Comparison of ENCODE assay signal across 8 cellular contexts in genomic region chr17:58514795-58515157, GRCh38. TPM values are rescaled to one million over a fixed set of nuclear protein-coding genes. Genes with fewer than 3 reads are reported as not detected.
DNase-seq lines count a peak whose midpoint lies in the region; ATAC-seq, FAIRE-seq and TF ChIP-seq lines count a peak whose summit lies in the region.

No MANE protein-coding gene starts in this region.

- no peak overlapping the region for H3K4me3 ChIP-seq in body of pancreas
- H3K4me3 ChIP-seq in tibial nerve: peak overlapping the region; percentile 63 to 83 (median 69)

- no peak for ATAC-seq in activated T-cell treated with anti-CD3 and anti-CD28 coated beads, Interleukin-2, amount 50 U/mL, for 4 hours
- ATAC-seq in body of pancreas (no peak), HG02981 (IDR thresholded peaks at IDR 0.05; ENCODE audit: unreplicated experiment) (no peak)

- H3K4me1 ChIP-seq in body of pancreas: peaks cover 33% of the 10 kb centered on the region
- peaks cover 0 to 59% (median 30%) of the 10 kb centered on the region in 4 donors for H3K4me1 ChIP-seq in tibial nerve

- no peaks in the 10 kb centered on the region for H3K9me3 Mint-ChIP-seq in activated T-cell treated with anti-CD3 and anti-CD28 coated beads, Interleukin-2, amount 50 U/mL, for 4 hours

- H3K4me3 Mint-ChIP-seq in activated T-cell treated with anti-CD3 and anti-CD28 coated beads, Interleukin-2, amount 50 U/mL, for 4 hours: peak overlapping the region; percentile 78

- WGBS in body of pancreas, 2 donors: 29 to 40% methylated on average over 11 of the region's 11 CpGs
- WGBS in tibial nerve, 2 donors: 19 to 22% methylated on average over 11 of the region's 11 CpGs

- peaks cover 0 to 11% of the 10 kb centered on the region in 2 donors for H3K36me3 ChIP-seq in body of pancreas (replicated peaks in 1 of 2; ENCODE audit: insufficient read depth in 1 of 2, low read depth in 2 of 2)
- H3K36me3 ChIP-seq in tibial nerve: peaks cover 0 to 32% (median 10%) of the 10 kb centered on the region in 3 donors

- peaks cover 19% of the 10 kb centered on the region for H3K36me3 Mint-ChIP-seq in activated T-cell treated with anti-CD3 and anti-CD28 coated beads, Interleukin-2, amount 50 U/mL, for 4 hours (ENCODE audit: insufficient read depth)

- H3K27ac ChIP-seq in body of pancreas: peak overlapping the region; percentile 43 to 75 (median 60)
- H3K27ac ChIP-seq in tibial nerve: peak overlapping the region; percentile 66 to 99 (median 80)

- TF ChIP-seq CTCF in body of pancreas (IDR thresholded peaks at IDR 0.05) (no peak), tibial nerve (IDR thresholded peaks at IDR 0.05) (no peak)

- H3K27me3 Mint-ChIP-seq in activated T-cell treated with anti-CD3 and anti-CD28 coated beads, Interleukin-2, amount 50 U/mL, for 4 hours (ENCODE audit: low read depth): no peaks in the 10 kb centered on the region

- DNase-seq in activated T-cell treated with anti-CD3 and anti-CD28 coated beads, Interleukin-2, amount 50 U/mL, for 4 hours: no peak
- no peak for DNase-seq in activated T-cell treated with anti-CD3 and anti-CD28 coated beads, Interleukin-2, amount 50 U/mL, for 1 hour
- DNase-seq in body of pancreas (no peak), medulla oblongata (ENCODE audit: extremely low spot score) (peak; percentile 16), tibial nerve (ENCODE audit: low spot score in 2 of 2) (no peak), RCC 7860 (ENCODE audit: low spot score) (no peak), NCI-H1417 (lab: John Stamatoyannopoulos, UW) (no peak)

- TF ChIP-seq EP300 in tibial nerve (IDR thresholded peaks at IDR 0.05): no peak

- H3K9me3 ChIP-seq in body of pancreas: no peaks in the 10 kb centered on the region
- H3K9me3 ChIP-seq in tibial nerve: no peaks in the 10 kb centered on the region

- no peak for FAIRE-seq in RCC 7860 (lab: Jason Lieb, UNC)

- no peak for TF ChIP-seq POLR2A in body of pancreas (IDR thresholded peaks at IDR 0.05)
- TF ChIP-seq POLR2A in tibial nerve (IDR thresholded peaks at IDR 0.05): no peak

- intact Hi-C loops in body of pancreas (cut with DNase I): no loop called here

- H3K27me3 ChIP-seq in body of pancreas: no peaks in the 10 kb centered on the region
- H3K27me3 ChIP-seq in tibial nerve: no peaks in the 10 kb centered on the region

- H3K4me1 Mint-ChIP-seq in activated T-cell treated with anti-CD3 and anti-CD28 coated beads, Interleukin-2, amount 50 U/mL, for 4 hours (ENCODE audit: low read depth): peaks cover 43% of the 10 kb centered on the region

RNA-seq across cellular contexts. Expression of gene MTMR4, which starts 0.3 kb away (rescaled TPM):
- 10 to 100 TPM; 79.4 to 92.8 (median 81.8) TPM for total RNA-seq in activated T-cell treated with anti-CD3 and anti-CD28 coated beads, Interleukin-2, amount 50 U/mL, for 4 hours
- 10 to 100 TPM; 21.3 to 39.6 TPM for total RNA-seq in body of pancreas
- 10 to 100 TPM; 35.4 to 73.7 (median 39.1) TPM for total RNA-seq in tibial nerve

RNA-seq across cellular contexts. Expression of gene HSF5, which starts 26.6 kb away (rescaled TPM):
- 1 to 10 TPM; 4.4 to 5.1 (median 5.0) TPM for total RNA-seq in activated T-cell treated with anti-CD3 and anti-CD28 coated beads, Interleukin-2, amount 50 U/mL, for 4 hours
- total RNA-seq in body of pancreas: not detected
- total RNA-seq in tibial nerve: under 1 TPM in 1 of 4 donors, not detected in 3; 0.30 TPM

Comparison
In these comparisons a context has a peak if more than half of its experiments do, and no peak if none do; other contexts are left out.
1. H3K4me3 ChIP-seq: peak in tibial nerve (4 of 4); none in body of pancreas (0 of 2).
2. RNA of gene HSF5, which starts 26.6 kb away (total RNA-seq): 4.4 to 5.1 TPM in activated T-cell treated with anti-CD3 and anti-CD28 coated beads, Interleukin-2, amount 50 U/mL, for 4 hours; not detected in body of pancreas and 0.30 TPM in tibial nerve; every median in the first group is over 4 times any median in the second.